Comparison of ENCODE assay signal across 1 cellular context in genomic region chr1:81617308-81618027, GRCh38.
TF ChIP-seq lines count a peak whose summit lies in the region.

No MANE protein-coding gene starts in this region.

TF ChIP-seq in GM23338, 12 proteins besides CTCF, POLR2A, EP300 and RAD21 (continued from another document):
- TF ChIP-seq ZNF462 (CRISPR knock-in tag; IDR thresholded peaks at IDR 0.05) (no peak), ZNF331 (CRISPR knock-in tag; IDR thresholded peaks at IDR 0.05; ENCODE audit: low read depth) (no peak), REST (IDR thresholded peaks at IDR 0.05; ENCODE audit: unreplicated experiment) (no peak), CREB1 (CRISPR knock-in tag; IDR thresholded peaks at IDR 0.05; ENCODE audit: low read depth) (no peak)
